1 cellular context compared by ENCODE assay signal in genomic region chr16:7182510-7183109, GRCh38.
TF ChIP-seq lines count a peak whose summit lies in the region.

No MANE protein-coding gene starts in this region.

TF ChIP-seq in K562, 482 proteins besides CTCF, POLR2A, EP300 and RAD21 (continued from another document):
- TF ChIP-seq AFF1 (IDR thresholded peaks at IDR 0.05; ENCODE audit: low read depth in 1 of 2, partially characterized antibody in 2 of 2) = peak in 1 of 2 experiments; percentile 35
- peak; percentile 87 for TF ChIP-seq MIER1 (IDR thresholded peaks at IDR 0.05; ENCODE audit: low read depth)
